Comparison of ENCODE assay signal across 26 cellular contexts in the genomic region with DNA sequence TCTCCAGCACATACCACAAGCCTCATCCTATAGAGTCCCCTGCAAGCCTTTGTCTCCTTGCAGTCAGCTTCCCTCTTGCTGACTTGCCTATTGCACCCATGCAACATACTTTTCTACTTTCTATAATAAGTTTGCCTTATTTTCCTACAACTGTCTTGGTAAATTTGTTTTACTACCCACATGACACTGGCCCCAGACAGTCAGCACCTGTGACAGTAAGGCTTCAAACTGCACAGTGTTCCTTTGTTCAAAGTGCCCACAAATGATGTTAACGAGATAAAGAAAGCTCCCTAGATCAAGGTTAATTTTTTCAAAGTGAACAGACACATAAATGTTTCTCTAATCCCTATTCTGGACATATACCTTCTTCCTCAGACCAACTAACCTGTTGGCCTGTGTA.
DNase-seq lines count a peak whose midpoint lies in the region; ATAC-seq, FAIRE-seq and TF ChIP-seq lines count a peak whose summit lies in the region.
"Had no signal": no experiment of that assay in that cellular context is flagged by ENCODE, and none has a peak within 500 bp of the region (broad histone marks: within the 10 kb centered on the region; RNA-seq: fewer than 3 reads in every experiment).

No MANE protein-coding gene starts in this region.

- H3K9me3 Mint-ChIP-seq in activated CD8-positive, alpha-beta T cell treated with anti-CD3 and anti-CD28 coated beads, Interleukin-2, amount 10 ng/mL, durations not matched to agents 7 days and 5 days (ENCODE audit: insufficient read depth): peaks cover 13% of the 10 kb centered on the region

- intact Hi-C loops in OCI-LY7 (cut with micrococcal nuclease; ENCODE audit: unreplicated experiment): no loop called here

- CTCF ChIA-PET in OCI-LY7 (lab: Charles Lee; ENCODE audit: unreplicated experiment): no interaction called here
- CTCF ChIA-PET in activated CD8-positive, alpha-beta T cell treated with anti-CD3 and anti-CD28 coated beads, Interleukin-2, amount 10 ng/mL, durations not matched to agents 7 days and 5 days (lab: Charles Lee): no interaction called here

- no peak for FAIRE-seq in small intestine (lab: Jason Lieb, UNC)
- FAIRE-seq: A204.1, D721Med, GM12878, GM12892, GM18507 had no signal

- H3K4me3 Mint-ChIP-seq in activated CD8-positive, alpha-beta T cell treated with anti-CD3 and anti-CD28 coated beads, Interleukin-2, amount 10 ng/mL, durations not matched to agents 7 days and 5 days: no peak overlapping the region
- H3K4me3 Mint-ChIP-seq: B cell; CD4-positive, alpha-beta T cell; CD8-positive, alpha-beta T cell had no signal

- no peaks in the 10 kb centered on the region for H3K27me3 Mint-ChIP-seq in activated CD8-positive, alpha-beta T cell treated with anti-CD3 and anti-CD28 coated beads, Interleukin-2, amount 10 ng/mL, durations not matched to agents 7 days and 5 days (ENCODE audit: low read depth)
- H3K27me3 Mint-ChIP-seq: B cell; CD4-positive, alpha-beta T cell had no signal

- TF ChIP-seq CTCF in OCI-LY7 (conservative IDR thresholded peaks at IDR 0.05; ENCODE audit: low read length): no peak

- BruUV-seq in OCI-LY7 (replicated peaks; lab: Mats Ljungman, UMichigan): no TSS peak

- peak overlapping the region; percentile 32; the same call in 1 of the 2 replicates for H2AFZ ChIP-seq in Karpas-422 (ENCODE audit: low read length)
- peak overlapping the region; percentile 41; the same call in 1 of the 2 replicates for H2AFZ ChIP-seq in OCI-LY7 (ENCODE audit: low read length)

- POLR2A ChIA-PET in OCI-LY7 (lab: Charles Lee): no interaction called here
- POLR2A ChIA-PET in activated CD8-positive, alpha-beta T cell treated with anti-CD3 and anti-CD28 coated beads, Interleukin-2, amount 10 ng/mL, durations not matched to agents 7 days and 5 days (lab: Charles Lee): no interaction called here

- no peak overlapping the region for H3K9ac ChIP-seq in Karpas-422 (ENCODE audit: low read length)
- H3K9ac ChIP-seq: BLaER1 treated with 17β-estradiol and CSF1 and Interleukin-3, amounts not matched to agents 10 nM and 100 nM had no signal

- H4K20me1 ChIP-seq in Karpas-422 (ENCODE audit: insufficient read depth, low read depth, low read length): no peaks in the 10 kb centered on the region
- no peaks in the 10 kb centered on the region for H4K20me1 ChIP-seq in OCI-LY7 (ENCODE audit: insufficient read depth, low read length)
- H4K20me1 ChIP-seq: BLaER1 treated with 17β-estradiol and CSF1 and Interleukin-3, amounts not matched to agents 10 nM and 100 nM had no signal

- H3K36me3 Mint-ChIP-seq in activated CD8-positive, alpha-beta T cell treated with anti-CD3 and anti-CD28 coated beads, Interleukin-2, amount 10 ng/mL, durations not matched to agents 7 days and 5 days (ENCODE audit: low read depth): no peaks in the 10 kb centered on the region
- H3K36me3 Mint-ChIP-seq: CD8-positive, alpha-beta T cell had no signal

- H3K9me2 ChIP-seq in Karpas-422 (replicated peaks; ENCODE audit: insufficient read depth, low read length) (no peaks in the 10 kb centered on the region), OCI-LY7 (ENCODE audit: insufficient read depth, low read length) (no peaks in the 10 kb centered on the region)

- WGBS in small intestine, 3 donors: 44 to 82% (median 53%) methylated on average over 1 of the region's 1 CpG

- peaks cover 13% of the 10 kb centered on the region for H3K9me3 ChIP-seq in Karpas-422 (ENCODE audit: low read length)
- H3K9me3 ChIP-seq in OCI-LY7 (ENCODE audit: low read length): peaks cover 21% of the 10 kb centered on the region
- H3K9me3 ChIP-seq in small intestine (ENCODE audit: control insufficient read depth, low read depth): no peaks in the 10 kb centered on the region
- H3K9me3 ChIP-seq: Caco-2 had no signal

- H3K4me1 ChIP-seq in Karpas-422 (ENCODE audit: low read length) (no peaks in the 10 kb centered on the region), OCI-LY7 (ENCODE audit: insufficient read depth, low read length, poor library complexity, severe bottlenecking) (no peaks in the 10 kb centered on the region), small intestine (ENCODE audit: control insufficient read depth in 2 of 2, insufficient read depth in 1 of 2, low read depth in 1 of 2, low read length in 1 of 2) (no peaks in the 10 kb centered on the region)
- H3K4me1 ChIP-seq: BLaER1 treated with 17β-estradiol and CSF1 and Interleukin-3, amounts not matched to agents 10 nM and 100 nM; Caco-2 had no signal

- H3K4me3 ChIP-seq in Jurkat, Clone E6-1 (ENCODE audit: low read length): no peak overlapping the region
- H3K4me3 ChIP-seq in Karpas-422 (ENCODE audit: low read length): no peak overlapping the region
- no peak overlapping the region for H3K4me3 ChIP-seq in OCI-LY7 (ENCODE audit: low read depth, low read length, poor library complexity, severe bottlenecking)
- no peak overlapping the region for H3K4me3 ChIP-seq in small intestine (ENCODE audit: low read depth in 1 of 2, low read length in 2 of 2)
- H3K4me3 ChIP-seq: BLaER1 treated with 17β-estradiol and CSF1 and Interleukin-3, amounts not matched to agents 10 nM and 100 nM; GM12878 had no signal

- no peak for ATAC-seq in activated CD8-positive, alpha-beta T cell treated with anti-CD3 and anti-CD28 coated beads, Interleukin-2, amount 10 ng/mL, durations not matched to agents 7 days and 5 days
- no peak for ATAC-seq in GM21447 (IDR thresholded peaks at IDR 0.05; ENCODE audit: unreplicated experiment)
- ATAC-seq: CD8-positive, alpha-beta T cell; GM12878 had no signal

- H3K79me2 ChIP-seq in Karpas-422 (ENCODE audit: low read length) (no peaks in the 10 kb centered on the region), OCI-LY7 (ENCODE audit: insufficient read depth, low read depth, low read length) (no peaks in the 10 kb centered on the region)

- DNase-seq in Jurkat, Clone E6-1 (ENCODE audit: low read depth, low spot score): peak; percentile 88
- DNase-seq in Karpas-422 (no peak), NCI-H526 treated with DMSO at 0.1 percent for 48 hours (lab: John Stamatoyannopoulos, UW) (peak; percentile 33), OCI-LY7 (ENCODE audit: low spot score) (no peak), AG08396 (ENCODE audit: low spot score) (no peak), small intestine (no peak)
- no peak for DNase-seq in activated CD8-positive, alpha-beta T cell treated with anti-CD3 and anti-CD28 coated beads, Interleukin-2, amount 10 ng/mL, durations not matched to agents 7 days and 5 days
- DNase-seq: 8988T; ACHN; AML-193; Caco-2; Calu3; CD4-positive, alpha-beta T cell; CD8-positive, alpha-beta T cell; DMS79 treated with DMSO at 0.1 percent for 48 hours; EL; GDM1 had no signal

- no peak overlapping the region for H3K27ac Mint-ChIP-seq in activated CD8-positive, alpha-beta T cell treated with anti-CD3 and anti-CD28 coated beads, Interleukin-2, amount 10 ng/mL, durations not matched to agents 7 days and 5 days
- H3K27ac Mint-ChIP-seq: B cell; CD4-positive, alpha-beta T cell; CD8-positive, alpha-beta T cell had no signal

- no peaks in the 10 kb centered on the region for H3K4me1 Mint-ChIP-seq in activated CD8-positive, alpha-beta T cell treated with anti-CD3 and anti-CD28 coated beads, Interleukin-2, amount 10 ng/mL, durations not matched to agents 7 days and 5 days (ENCODE audit: low read depth)
- H3K4me1 Mint-ChIP-seq: B cell had no signal

- H3K27me3 ChIP-seq in Karpas-422 (ENCODE audit: low read length): no peaks in the 10 kb centered on the region
- H3K27me3 ChIP-seq in small intestine (ENCODE audit: control insufficient read depth in 2 of 2, insufficient read depth in 2 of 2, low read length in 2 of 2): no peaks in the 10 kb centered on the region
- H3K27me3 ChIP-seq: BLaER1 treated with 17β-estradiol and CSF1 and Interleukin-3, amounts not matched to agents 10 nM and 100 nM had no signal

- H3K4me2 ChIP-seq in Karpas-422 (ENCODE audit: low read depth, low read length, poor library complexity, severe bottlenecking) (no peak overlapping the region), OCI-LY7 (ENCODE audit: low read length) (no peak overlapping the region)
- H3K4me2 ChIP-seq: BLaER1 treated with 17β-estradiol and CSF1 and Interleukin-3, amounts not matched to agents 10 nM and 100 nM had no signal

- H3K27ac ChIP-seq in Karpas-422 (ENCODE audit: low read length): no peak overlapping the region
- no peak overlapping the region for H3K27ac ChIP-seq in OCI-LY7 (ENCODE audit: low read depth, low read length, poor library complexity, severe bottlenecking)
- no peak overlapping the region for H3K27ac ChIP-seq in small intestine (ENCODE audit: low read depth in 1 of 2, low read length in 1 of 2)
- H3K27ac ChIP-seq: BLaER1 treated with 17β-estradiol and CSF1 and Interleukin-3, amounts not matched to agents 10 nM and 100 nM; C4-2B had no signal

- H3K36me3 ChIP-seq in Karpas-422 (ENCODE audit: insufficient read depth, low read length) (no peaks in the 10 kb centered on the region), OCI-LY7 (ENCODE audit: insufficient read depth, low read length) (peaks cover 6% of the 10 kb centered on the region; the same call in 1 of the 2 replicates), small intestine (ENCODE audit: control insufficient read depth in 2 of 2, insufficient read depth in 2 of 2, low read length in 2 of 2) (no peaks in the 10 kb centered on the region)
- H3K36me3 ChIP-seq: BLaER1 treated with 17β-estradiol and CSF1 and Interleukin-3, amounts not matched to agents 10 nM and 100 nM had no signal

Comparison
In these comparisons a context has a peak if more than half of its experiments do, and no peak if none do; other contexts are left out.
1. DNase-seq: peak in Jurkat, Clone E6-1 (single experiment) and NCI-H526 treated with DMSO at 0.1 percent for 48 hours (single experiment); none in Karpas-422 (single experiment), OCI-LY7 (single experiment), activated CD8-positive, alpha-beta T cell treated with anti-CD3 and anti-CD28 coated beads, Interleukin-2, amount 10 ng/mL, durations not matched to agents 7 days and 5 days (single experiment), AG08396 (single experiment) and small intestine (single experiment).